Comparison of ENCODE assay signal across 8 cellular contexts in the genomic region with DNA sequence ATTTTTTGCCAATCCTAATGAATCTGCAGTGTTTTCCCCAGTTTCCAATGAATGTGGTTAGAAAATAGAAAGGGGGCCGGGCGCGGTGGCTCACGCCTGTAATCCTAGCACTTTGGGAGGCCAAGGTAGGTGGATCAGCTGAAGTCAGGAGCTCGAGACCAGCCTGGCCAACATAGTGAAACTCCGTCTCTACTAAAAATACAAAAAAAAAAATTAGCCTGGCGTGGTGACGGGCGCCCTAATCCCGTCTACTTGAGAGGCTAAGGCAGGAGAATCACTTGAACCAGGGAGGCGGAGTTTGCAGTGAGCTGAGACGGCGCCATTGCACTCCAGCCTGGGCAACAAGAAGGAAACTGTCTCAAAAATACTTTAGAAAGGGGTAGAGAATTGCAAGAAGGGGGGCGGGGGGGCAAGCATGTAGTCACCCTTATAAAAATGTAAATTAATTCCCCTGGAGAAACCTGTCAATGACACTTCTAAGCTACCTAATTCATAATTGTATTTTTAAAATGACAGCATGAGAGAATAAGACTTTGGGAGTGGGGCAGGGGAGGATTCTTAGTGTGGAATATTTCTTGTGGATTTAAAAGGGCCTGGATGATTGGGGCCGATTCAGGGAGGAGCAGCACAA. TPM values are rescaled to one million over a fixed set of nuclear protein-coding genes. Genes with fewer than 3 reads are reported as not detected.
DNase-seq lines count a peak whose midpoint lies in the region; ATAC-seq and TF ChIP-seq lines count a peak whose summit lies in the region.

No MANE protein-coding gene starts in this region.

- H3K36me3 ChIP-seq in HCT116 (ENCODE audit: control insufficient read depth in 1 of 2, insufficient read depth in 2 of 2, low read length in 2 of 2) (0 out of 4 replicates have a peak, but pooled peaks cover 0 to 3% of the 10 kb centered on the region in 2 experiments), SU-DHL-6 (ENCODE audit: low read length) (peaks cover 1% of the 10 kb centered on the region; the same call in 1 of the 2 replicates), gastrocnemius medialis (peaks cover 0 to 28% of the 10 kb centered on the region in 2 donors)

- RAD21 ChIA-PET in HCT116 (lab: Charles Lee; ENCODE audit: low non-redundant PET in 1 of 2, low total read pairs in 2 of 2, uncharacterized antibody in 2 of 2, unreplicated experiment in 2 of 2), result interaction anchor here in 1 of 2 experiments (0.7 kb wide), 1 partner anchor 134 kb away, joined by 3 read pairs; no protein-coding TSS in a partner anchor

- H3K9me2 ChIP-seq in HCT116 (ENCODE audit: insufficient read depth), result no peaks in the 10 kb centered on the region
- no peaks in the 10 kb centered on the region for H3K9me2 ChIP-seq in SU-DHL-6 (replicated peaks; ENCODE audit: insufficient read depth, low read length)

- H3K4me1 ChIP-seq in HCT116 (ENCODE audit: control insufficient read depth in 1 of 2, insufficient read depth in 2 of 2, low read length in 2 of 2) (peaks cover 13 to 32% of the 10 kb centered on the region in 2 experiments), gastrocnemius medialis (peaks cover 37% of the 10 kb centered on the region in 2 donors)

- TF ChIP-seq RAD21 in HCT116 (IDR thresholded peaks at IDR 0.05; ENCODE audit: low read depth), result no peak

- in situ Hi-C loops in gastrocnemius medialis (cut with MboI; ENCODE audit: low sequenced_read_pairs in 4 of 4), result loop anchor here in 2 of 4 donors (10.0 kb wide), 1 partner anchor 135 kb away; a partner anchor contains a TSS

- H3K9ac ChIP-seq in HCT116 (ENCODE audit: low read length), result peak overlapping the region; percentile 96
- H3K9ac ChIP-seq in SU-DHL-6 (ENCODE audit: low read length), result peak overlapping the region; percentile 93

- no peak for DNase-seq in HCT116 (ENCODE audit: low read depth, low spot score)
- no peak for DNase-seq in fibroblast of mammary gland (ENCODE audit: low read depth)
- no peak for DNase-seq in gastrocnemius medialis
- DNase-seq in NCI-H2171 treated with DMSO at 0.1 percent for 48 hours (lab: John Stamatoyannopoulos, UW), result no peak
- DNase-seq in NCI-H187 (lab: John Stamatoyannopoulos, UW), result no peak
- DNase-seq in HCEC 1CT, result no peak

- H3K79me2 ChIP-seq in HCT116 (ENCODE audit: insufficient read depth, low read length) (peaks cover 17% of the 10 kb centered on the region; the same call in 1 of the 2 replicates), SU-DHL-6 (ENCODE audit: insufficient read depth, low read length) (no peaks in the 10 kb centered on the region)

- ATAC-seq in HCT116 (no peak), gastrocnemius medialis (no peak), HG02678 (IDR thresholded peaks at IDR 0.05; ENCODE audit: unreplicated experiment) (no peak)

- H4K20me1 ChIP-seq in HCT116 (ENCODE audit: insufficient read depth) (no peaks in the 10 kb centered on the region), SU-DHL-6 (ENCODE audit: low read depth, low read length) (no peaks in the 10 kb centered on the region)

- peaks cover 14% of the 10 kb centered on the region for H3F3A ChIP-seq in SU-DHL-6 (ENCODE audit: insufficient read depth)

- TF ChIP-seq POLR2A in HCT116 (IDR thresholded peaks at IDR 0.05; ENCODE audit: borderline replicate concordance, extremely low read depth, insufficient read depth, insufficient read length) (no peak), gastrocnemius medialis (IDR thresholded peaks at IDR 0.05) (no peak)

- BruUV-seq in HCT116 (replicated peaks; lab: Mats Ljungman, UMichigan), result no TSS peak

- H3K4me2 ChIP-seq in HCT116 (ENCODE audit: low read length), result peak overlapping the region; percentile 97
- H3K4me2 ChIP-seq in SU-DHL-6 (ENCODE audit: low read depth, low read length, poor library complexity, severe bottlenecking), result peak overlapping the region; percentile 99

- no peak overlapping the region for H2AFZ ChIP-seq in HCT116 (ENCODE audit: low read depth, low read length, poor library complexity, severe bottlenecking)
- H2AFZ ChIP-seq in SU-DHL-6 (ENCODE audit: low read depth, low read length, severe bottlenecking), result no peak overlapping the region

- intact Hi-C loops in HCT116 (cut with micrococcal nuclease) (loop anchor here (5.0 kb wide), 1 partner anchor 82 kb away; a partner anchor contains a TSS), gastrocnemius medialis (cut with DNase I; ENCODE audit: low total_unique reads) (loop anchor here (2.0 to 10.0 kb wide), 3 partner anchors 77 to 345 kb away; a partner anchor contains a TSS)

- POLR2A ChIA-PET in HCT116 (lab: Charles Lee), result interaction anchor here (0.9 kb wide), 1 partner anchor 10 kb away, joined by 3 read pairs; no protein-coding TSS in a partner anchor

- H3K27me3 ChIP-seq in HCT116 (ENCODE audit: insufficient read depth, low read length), result no peaks in the 10 kb centered on the region
- H3K27me3 ChIP-seq in SU-DHL-6 (ENCODE audit: low read length), result no peaks in the 10 kb centered on the region
- H3K27me3 ChIP-seq in gastrocnemius medialis, result no peaks in the 10 kb centered on the region

- CTCF ChIA-PET in HCT116 (lab: Charles Lee), result interaction anchor here (1.5 kb wide), 1 partner anchor 135 kb away, joined by 5 read pairs; a partner anchor contains a TSS

- H3K4me3 ChIP-seq in HCT116 (replicated peaks in 1 of 2; ENCODE audit: low read depth in 1 of 2, low read length in 2 of 2) (peak overlapping the region; percentile 74 to 99), SU-DHL-6 (ENCODE audit: insufficient read depth, low read length, poor library complexity, severe bottlenecking) (peak overlapping the region; percentile 70), fibroblast of mammary gland (ENCODE audit: control insufficient read depth, low read depth, low read length) (peak overlapping the region; percentile 90), gastrocnemius medialis (peak overlapping the region; percentile 84 to 100 (median 88))

- H3K27ac ChIP-seq in HCT116 (ENCODE audit: low read depth, low read length) (no peak overlapping the region), SU-DHL-6 (ENCODE audit: low read depth, low read length) (no peak overlapping the region), gastrocnemius medialis (peak overlapping the region; percentile 94 to 100 (median 96))

- TF ChIP-seq CTCF in HCT116 (IDR thresholded peaks at IDR 0.05 in 2 of 3, conservative IDR thresholded peaks at IDR 0.05 in 1 of 3; ENCODE audit: borderline replicate concordance in 1 of 3, insufficient read depth in 1 of 3, low read depth in 2 of 3, low read length in 2 of 3) (no peak), SU-DHL-6 (IDR thresholded peaks at IDR 0.05; ENCODE audit: insufficient read depth, low read length, poor library complexity, severe bottlenecking) (no peak), fibroblast of mammary gland (conservative IDR thresholded peaks at IDR 0.05; ENCODE audit: control insufficient read depth, insufficient read depth, low read depth, low read length) (no peak), gastrocnemius medialis (IDR thresholded peaks at IDR 0.05 in 4 of 5, conservative IDR thresholded peaks at IDR 0.05 in 1 of 5) (no peak)

- H3K9me3 ChIP-seq in HCT116 (ENCODE audit: control insufficient read depth in 1 of 2, insufficient read depth in 1 of 2, low read depth in 1 of 2, low read length in 2 of 2) (no peaks in the 10 kb centered on the region), SU-DHL-6 (ENCODE audit: insufficient read depth, low read length) (no peaks in the 10 kb centered on the region), gastrocnemius medialis (no peaks in the 10 kb centered on the region)

TF ChIP-seq in HCT116, 20 proteins besides CTCF, POLR2A, EP300 and RAD21 (continues in another document):
- TF ChIP-seq CEBPB (IDR thresholded peaks at IDR 0.05; ENCODE audit: low read depth) (no peak), FOSL1 (IDR thresholded peaks at IDR 0.05; ENCODE audit: low read depth) (no peak), ZNF274 (IDR thresholded peaks at IDR 0.05; ENCODE audit: low read depth, low read length) (no peak), SRF (IDR thresholded peaks at IDR 0.05; ENCODE audit: low read depth) (no peak), EGR1 (IDR thresholded peaks at IDR 0.05; ENCODE audit: low read depth) (no peak), TCF7L2 (IDR thresholded peaks at IDR 0.05; ENCODE audit: borderline replicate concordance, extremely low read depth, insufficient read depth, insufficient read length) (no peak), SIN3A (IDR thresholded peaks at IDR 0.05; ENCODE audit: low read depth) (no peak)
- TF ChIP-seq, protein P1, sequence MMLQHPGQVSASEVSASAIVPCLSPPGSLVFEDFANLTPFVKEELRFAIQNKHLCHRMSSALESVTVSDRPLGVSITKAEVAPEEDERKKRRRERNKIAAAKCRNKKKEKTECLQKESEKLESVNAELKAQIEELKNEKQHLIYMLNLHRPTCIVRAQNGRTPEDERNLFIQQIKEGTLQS (IDR thresholded peaks at IDR 0.05), result no peak
- TF ChIP-seq, protein P2, sequence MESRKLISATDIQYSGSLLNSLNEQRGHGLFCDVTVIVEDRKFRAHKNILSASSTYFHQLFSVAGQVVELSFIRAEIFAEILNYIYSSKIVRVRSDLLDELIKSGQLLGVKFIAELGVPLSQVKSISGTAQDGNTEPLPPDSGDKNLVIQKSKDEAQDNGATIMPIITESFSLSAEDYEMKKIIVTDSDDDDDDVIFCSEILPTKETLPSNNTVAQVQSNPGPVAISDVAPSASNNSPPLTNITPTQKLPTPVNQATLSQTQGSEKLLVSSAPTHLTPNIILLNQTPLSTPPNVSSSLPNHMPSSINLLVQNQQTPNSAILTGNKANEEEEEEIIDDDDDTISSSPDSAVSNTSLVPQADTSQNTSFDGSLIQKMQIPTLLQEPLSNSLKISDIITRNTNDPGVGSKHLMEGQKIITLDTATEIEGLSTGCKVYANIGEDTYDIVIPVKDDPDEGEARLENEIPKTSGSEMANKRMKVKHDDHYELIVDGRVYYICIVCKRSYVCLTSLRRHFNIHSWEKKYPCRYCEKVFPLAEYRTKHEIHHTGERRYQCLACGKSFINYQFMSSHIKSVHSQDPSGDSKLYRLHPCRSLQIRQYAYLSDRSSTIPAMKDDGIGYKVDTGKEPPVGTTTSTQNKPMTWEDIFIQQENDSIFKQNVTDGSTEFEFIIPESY (IDR thresholded peaks at IDR 0.05; ENCODE audit: extremely low read depth, insufficient replicate concordance, low read length), result no peak

RNA-seq across cellular contexts. Expression of a gene that starts 1.7 kb away (rescaled TPM):
- total RNA-seq in HCT116 (2021; ENCODE audit: unreplicated experiment) (26.4 TPM), gastrocnemius medialis (10 to 100 TPM; 73.9 to 96.5 (median 82.3) TPM)
- polyA plus RNA-seq in HCT116 (2012), result 21.2 and 21.6 TPM in 2 replicates

Comparison
In these comparisons a context has a peak if more than half of its experiments do, and no peak if none do; other contexts are left out.
1. H3K27ac ChIP-seq: peak in gastrocnemius medialis (4 of 4); none in HCT116 (single experiment) and SU-DHL-6 (single experiment).
2. Peak in every context shown above with its lines, with median percentiles within 50 percentile points of each other: H3K4me3 ChIP-seq.